In the genomic region with DNA sequence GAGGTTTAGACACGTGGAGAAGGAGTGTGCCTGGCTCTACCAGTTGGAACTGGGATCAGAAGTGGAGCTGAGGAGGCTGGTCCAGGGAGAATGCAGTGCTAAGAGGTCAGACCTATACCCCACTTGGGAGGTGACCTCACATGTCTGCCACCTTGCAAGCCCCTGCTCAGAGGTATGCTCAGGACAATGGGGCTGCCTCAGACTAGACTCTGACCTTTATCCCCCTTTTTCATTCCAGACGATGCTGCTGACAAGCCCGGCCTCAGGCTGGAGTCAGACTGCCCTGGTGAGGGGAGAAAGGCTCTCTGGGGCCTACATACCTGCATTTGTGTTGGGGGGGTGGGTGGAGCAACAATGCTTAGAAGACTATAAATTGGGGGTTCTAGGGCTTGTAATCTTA, we compare ENCODE assay signal across 13 cellular contexts. TPM values are rescaled to one million over a fixed set of nuclear protein-coding genes. Genes with fewer than 3 reads are reported as not detected.
A peak's percentile ranks its signal among the peaks of the same experiment; 100 is the strongest.
DNase-seq lines count a peak whose midpoint lies in the region; ATAC-seq, FAIRE-seq and TF ChIP-seq lines count a peak whose summit lies in the region.
"Had no signal": no experiment of that assay in that cellular context is flagged by ENCODE, and none has a peak within 500 bp of the region (broad histone marks: within the 10 kb centered on the region; RNA-seq: fewer than 3 reads in every experiment).

No MANE protein-coding gene starts in this region.

- H3K9me3 ChIP-seq in H1 (ENCODE audit: insufficient read depth in 2 of 2, low read depth in 1 of 2, low read length in 1 of 2) = no peaks in the 10 kb centered on the region
- no peaks in the 10 kb centered on the region for H3K9me3 ChIP-seq in CD4-positive, alpha-beta memory T cell (ENCODE audit: control insufficient read depth in 1 of 2, low read length in 2 of 2)
- H3K9me3 ChIP-seq: BLaER1 had no signal

- 0 out of 2 replicates have a peak overlapping the region, but pooled peaks have one; percentile 37 for H2BK15ac ChIP-seq in H1 (ENCODE audit: low read length)

- peaks cover 6 to 27% (median 17%) of the 10 kb centered on the region in 4 experiments for H3K4me1 ChIP-seq in H1 (replicated peaks in 1 of 4; ENCODE audit: control insufficient read depth in 3 of 4, insufficient read depth in 4 of 4, low read length in 3 of 4)
- peaks cover 3% of the 10 kb centered on the region for H3K4me1 ChIP-seq in CD4-positive, alpha-beta memory T cell (ENCODE audit: insufficient read depth, low read length)

- TF ChIP-seq POLR2A in H1 (IDR thresholded peaks at IDR 0.05; ENCODE audit: control extremely low read depth in 1 of 2, low read depth in 2 of 2, low read length in 2 of 2) = no peak

- H3K27ac Mint-ChIP-seq in natural killer cell treated with Interleukin-12 subunit alpha and Interleukin-12 subunit beta and Interleukin-15 and Interleukin-18, amount 100 ng/mL, for 72 hours = no peak overlapping the region
- no peak overlapping the region for H3K27ac Mint-ChIP-seq in natural killer cell
- no peak overlapping the region for H3K27ac Mint-ChIP-seq in CD4-positive, alpha-beta memory T cell

- no peaks in the 10 kb centered on the region for H3K36me3 ChIP-seq in H1 (ENCODE audit: control insufficient read depth in 2 of 4, insufficient read depth in 4 of 4, low read length in 3 of 4)
- no peaks in the 10 kb centered on the region for H3K36me3 ChIP-seq in CD4-positive, alpha-beta memory T cell (ENCODE audit: insufficient read depth, low read length)
- H3K36me3 ChIP-seq: BLaER1 had no signal

- H4K91ac ChIP-seq in H1 (replicated peaks; ENCODE audit: insufficient read length, low read length) = no peak overlapping the region

- no peaks in the 10 kb centered on the region for H3K36me3 Mint-ChIP-seq in natural killer cell treated with Interleukin-12 subunit alpha and Interleukin-12 subunit beta and Interleukin-15 and Interleukin-18, amount 100 ng/mL, for 72 hours
- no peaks in the 10 kb centered on the region for H3K36me3 Mint-ChIP-seq in natural killer cell
- H3K36me3 Mint-ChIP-seq in CD4-positive, alpha-beta memory T cell = no peaks in the 10 kb centered on the region

- no peak overlapping the region for H3K4ac ChIP-seq in H1 (replicated peaks; ENCODE audit: insufficient read length, low read depth, low read length)

- peak; percentile 58 for DNase-seq in natural killer cell treated with Interleukin-12 subunit alpha and Interleukin-12 subunit beta and Interleukin-15 and Interleukin-18, amount 100 ng/mL, for 72 hours (ENCODE audit: low spot score)
- no peak for DNase-seq in natural killer cell
- no peak for DNase-seq in H1 (ENCODE audit: low read depth in 1 of 2, low spot score in 2 of 2)
- DNase-seq in pons (ENCODE audit: low spot score) = peak; percentile 53
- DNase-seq in CD4-positive, alpha-beta memory T cell = no peak
- no peak for DNase-seq in T1000 (lab: John Stamatoyannopoulos, UW)
- DNase-seq: 8988T, AML-193, DMS53 had no signal

- H3K23me2 ChIP-seq in H1 (ENCODE audit: low read depth, low read length) = peaks cover 1% of the 10 kb centered on the region; the same call in 1 of the 2 replicates

- no peak overlapping the region for H3K27ac ChIP-seq in H1 (ENCODE audit: low read depth, low read length)
- H3K27ac ChIP-seq in CD4-positive, alpha-beta memory T cell (ENCODE audit: low read depth, low read length) = no peak overlapping the region
- H3K27ac ChIP-seq: BLaER1 had no signal

- H2BK120ac ChIP-seq in H1 (replicated peaks; ENCODE audit: low read depth, low read length) = no peak overlapping the region

- CTCF ChIA-PET in H1 (lab: Charles Lee; ENCODE audit: partially characterized antibody) = interaction anchor here (2.0 to 50.1 kb wide), 3 partner anchors 7 to 61 kb away, joined by 5 to 1874 read pairs (median 1874); a partner anchor contains a TSS
- CTCF ChIA-PET in CD4-positive, alpha-beta memory T cell (lab: Charles Lee; ENCODE audit: partially characterized antibody) = interaction anchor here (2.6 to 3.0 kb wide), 2 partner anchors 14 to 18 kb away, joined by 10 to 14 read pairs; no protein-coding TSS in a partner anchor

- no peak overlapping the region for H3K23ac ChIP-seq in H1 (ENCODE audit: insufficient read length)

- H3K4me3 ChIP-seq in H1 (ENCODE audit: extremely low read depth in 1 of 4, insufficient read depth in 2 of 4, low read depth in 3 of 4, low read length in 4 of 4) = no peak overlapping the region
- no peak overlapping the region for H3K4me3 ChIP-seq in CD4-positive, alpha-beta memory T cell (ENCODE audit: low read length in 2 of 2)
- H3K4me3 ChIP-seq: BLaER1 had no signal

- WGBS in H1 (ENCODE audit: extremely low coverage in 1 of 2, insufficient coverage in 1 of 2, insufficient read length in 1 of 2, insufficient replicate concordance in 2 of 2, low coverage in 1 of 2, low lambda C conversion rate in 2 of 2, missing lambda C conversion rate in 1 of 2), 2 experiments = 79% methylated on average over 3 of the region's 3 CpGs; no CpG with 5 or more reads in 1 of the 2 experiments

- H2AFZ ChIP-seq in H1 (ENCODE audit: low read length) = no peak overlapping the region

- H3K9me3 Mint-ChIP-seq in natural killer cell treated with Interleukin-12 subunit alpha and Interleukin-12 subunit beta and Interleukin-15 and Interleukin-18, amount 100 ng/mL, for 72 hours = no peaks in the 10 kb centered on the region
- no peaks in the 10 kb centered on the region for H3K9me3 Mint-ChIP-seq in natural killer cell
- H3K9me3 Mint-ChIP-seq in CD4-positive, alpha-beta memory T cell = no peaks in the 10 kb centered on the region

- no peaks in the 10 kb centered on the region for H3K79me2 ChIP-seq in H1 (ENCODE audit: control insufficient read depth in 1 of 2, insufficient read depth in 2 of 2, low read length in 2 of 2)

- no peak overlapping the region for H3K56ac ChIP-seq in H1 (replicated peaks; ENCODE audit: insufficient read length, low read depth, low read length)

- TF ChIP-seq RAD21 in H1 (IDR thresholded peaks at IDR 0.05 in 1 of 2, conservative IDR thresholded peaks at IDR 0.05 in 1 of 2; ENCODE audit: low read depth in 2 of 2, low read length in 2 of 2) = no peak

- H4K20me1 ChIP-seq in H1 (replicated peaks in 1 of 2; ENCODE audit: control insufficient read depth in 1 of 2, insufficient read depth in 2 of 2, low read length in 2 of 2) = no peaks in the 10 kb centered on the region
- H4K20me1 ChIP-seq: BLaER1 had no signal

- H3K79me1 ChIP-seq in H1 (ENCODE audit: low read depth, low read length) = no peaks in the 10 kb centered on the region

- TF ChIP-seq EP300 in H1 (IDR thresholded peaks at IDR 0.05; ENCODE audit: borderline replicate concordance in 1 of 2, low read depth in 2 of 2, low read length in 2 of 2) = no peak

- H4K5ac ChIP-seq in H1 (ENCODE audit: insufficient read length, low read depth, low read length) = no peak overlapping the region

- H3K4me2 ChIP-seq in H1 (ENCODE audit: insufficient read depth in 1 of 2, low read depth in 2 of 2, low read length in 2 of 2) = no peak overlapping the region
- H3K4me2 ChIP-seq: BLaER1 had no signal

- H4K8ac ChIP-seq in H1 (ENCODE audit: extremely low read depth, insufficient read depth, low read length) = no peak overlapping the region

- H3K4me3 Mint-ChIP-seq in natural killer cell treated with Interleukin-12 subunit alpha and Interleukin-12 subunit beta and Interleukin-15 and Interleukin-18, amount 100 ng/mL, for 72 hours = no peak overlapping the region
- H3K4me3 Mint-ChIP-seq in natural killer cell = no peak overlapping the region
- no peak overlapping the region for H3K4me3 Mint-ChIP-seq in CD4-positive, alpha-beta memory T cell

- H3K14ac ChIP-seq in H1 (ENCODE audit: insufficient read length) = no peak overlapping the region

- intact Hi-C loops in natural killer cell (cut with micrococcal nuclease) = no loop called here
- intact Hi-C loops in CD4-positive, alpha-beta memory T cell (cut with micrococcal nuclease) = no loop called here

- no peak overlapping the region for H2AK5ac ChIP-seq in H1 (ENCODE audit: low read depth, low read length)

- ATAC-seq in natural killer cell treated with Interleukin-12 subunit alpha and Interleukin-12 subunit beta and Interleukin-15 and Interleukin-18, amount 100 ng/mL, for 72 hours = no peak
- no peak for ATAC-seq in natural killer cell
- ATAC-seq in HG03460 (IDR thresholded peaks at IDR 0.05; ENCODE audit: unreplicated experiment) = no peak
- ATAC-seq: HCT116 had no signal

- H2BK5ac ChIP-seq in H1 (ENCODE audit: low read depth, low read length) = no peak overlapping the region

- no peak for FAIRE-seq in H1 (lab: Jason Lieb, UNC)

- TF ChIP-seq CTCF in natural killer cell (IDR thresholded peaks at IDR 0.05) (no peak), H1 (IDR thresholded peaks at IDR 0.05; ENCODE audit: control extremely low read depth in 1 of 3, insufficient read depth in 1 of 3, low read depth in 1 of 3, low read length in 3 of 3) (no peak)

- peaks cover 0 to 6% (median 3%) of the 10 kb centered on the region in 4 experiments; a peak in 6 of 7 replicates for H3K27me3 ChIP-seq in H1 (replicated peaks in 1 of 4; ENCODE audit: control insufficient read depth in 3 of 4, extremely low read depth in 1 of 4, insufficient read depth in 3 of 4, low read length in 3 of 4)
- peaks cover 7% of the 10 kb centered on the region for H3K27me3 ChIP-seq in CD4-positive, alpha-beta memory T cell (ENCODE audit: insufficient read depth, low read length)

- H3K4me1 Mint-ChIP-seq in natural killer cell treated with Interleukin-12 subunit alpha and Interleukin-12 subunit beta and Interleukin-15 and Interleukin-18, amount 100 ng/mL, for 72 hours (ENCODE audit: low read depth in 2 of 2) = peaks cover 0 to 3% of the 10 kb centered on the region in 2 donors
- peaks cover 0 to 3% of the 10 kb centered on the region in 2 donors for H3K4me1 Mint-ChIP-seq in natural killer cell
- H3K4me1 Mint-ChIP-seq in CD4-positive, alpha-beta memory T cell = peaks cover 0 to 4% (median under 1%) of the 10 kb centered on the region in 4 donors

- no peak overlapping the region for H2BK12ac ChIP-seq in H1 (ENCODE audit: low read depth, low read length)

- POLR2A ChIA-PET in H1 (lab: Charles Lee; ENCODE audit: partially characterized antibody) = no interaction called here
- POLR2A ChIA-PET in CD4-positive, alpha-beta memory T cell (lab: Charles Lee; ENCODE audit: partially characterized antibody) = no interaction called here

- no peak overlapping the region for H3K9ac ChIP-seq in H1 (replicated peaks in 1 of 4; ENCODE audit: extremely low read depth in 1 of 4, low read depth in 3 of 4, low read length in 3 of 4)
- H3K9ac ChIP-seq: BLaER1 had no signal

- H3K27me3 Mint-ChIP-seq in natural killer cell treated with Interleukin-12 subunit alpha and Interleukin-12 subunit beta and Interleukin-15 and Interleukin-18, amount 100 ng/mL, for 72 hours = peaks cover 18 to 34% of the 10 kb centered on the region in 2 donors
- peaks cover 7 to 19% of the 10 kb centered on the region in 2 donors for H3K27me3 Mint-ChIP-seq in natural killer cell (ENCODE audit: low read depth in 2 of 2)
- peaks cover 6 to 25% of the 10 kb centered on the region in 2 donors for H3K27me3 Mint-ChIP-seq in CD4-positive, alpha-beta memory T cell

- no peak overlapping the region for H2BK20ac ChIP-seq in H1 (ENCODE audit: low read length)

- no peak overlapping the region for H3K18ac ChIP-seq in H1 (ENCODE audit: extremely low read depth, low read length)

RNA-seq across cellular contexts. Expression of a gene that starts 5.2 kb away (rescaled TPM):
- total RNA-seq in natural killer cell treated with Interleukin-12 subunit alpha and Interleukin-12 subunit beta and Interleukin-15 and Interleukin-18, amount 100 ng/mL, for 72 hours = under 1 TPM in 1 of 2 donors, not detected in 1; 0.50 TPM
- total RNA-seq in natural killer cell = not detected
- total RNA-seq in H1 (2021; fragmentation: NEBNext Ultra II Directional; extraction: Animal tissue kit (Norgen Biotek cat#: 25700)) = 2.2 and 2.4 TPM in 2 replicates
- polyA plus RNA-seq in H1 (2011; rRNA removed) = 1.7 and 3.5 TPM in 2 replicates
- polyA plus RNA-seq in H1 (2011; cell fraction: cytosol; rRNA removed) = 1.5 TPM
- polyA plus RNA-seq in H1 (2011; cell fraction: nucleus; rRNA removed) = 4.7 TPM
- 1.1 to 1.8 TPM (median 1.4 TPM) in 4 replicates for polyA plus RNA-seq in H1 (2012, experiment 1 of 2)
- polyA plus RNA-seq in H1 (2012, experiment 2 of 2) = 0.59 TPM
- 1.5 TPM for polyA plus RNA-seq in H1 (2013, experiment 1 of 2)
- 1.2 TPM for polyA plus RNA-seq in H1 (2013, experiment 2 of 2)
- polyA minus RNA-seq in H1 (2011; rRNA and poly(A)+ RNA removed) = 3.5 and 3.7 TPM in 2 replicates
- polyA minus RNA-seq in H1 (2011; cell fraction: cytosol; rRNA and poly(A)+ RNA removed) = 0.73 TPM
- 1.7 TPM for polyA minus RNA-seq in H1 (2011; cell fraction: nucleus; rRNA and poly(A)+ RNA removed)
- total RNA-seq in CD4-positive, alpha-beta memory T cell = not detected
- under 1 TPM in 1 of 2 donors, not detected in 1; 0.08 TPM for polyA plus RNA-seq in CD4-positive, alpha-beta memory T cell
- total RNA-seq: H4 had no signal

RNA-seq across cellular contexts. Expression of a gene that starts 16.6 kb away (rescaled TPM):
- total RNA-seq in natural killer cell treated with Interleukin-12 subunit alpha and Interleukin-12 subunit beta and Interleukin-15 and Interleukin-18, amount 100 ng/mL, for 72 hours = not detected
- total RNA-seq in natural killer cell = not detected
- 0.08 and 0.13 TPM in 2 replicates for total RNA-seq in H1 (2021; fragmentation: NEBNext Ultra II Directional; extraction: Animal tissue kit (Norgen Biotek cat#: 25700))
- polyA plus RNA-seq in H1 (2011; rRNA removed) = 0.02 and 0.11 TPM in 2 replicates
- polyA plus RNA-seq in H1 (2011; cell fraction: cytosol; rRNA removed) = 0.08 TPM
- 0.14 TPM for polyA plus RNA-seq in H1 (2011; cell fraction: nucleus; rRNA removed)
- 0.10 to 0.19 TPM (median 0.12 TPM) in 3 of 4 replicates, not detected in the other for polyA plus RNA-seq in H1 (2012, experiment 1 of 2)
- 0.03 TPM for polyA plus RNA-seq in H1 (2012, experiment 2 of 2)
- 0.02 TPM for polyA plus RNA-seq in H1 (2013, experiment 1 of 2)
- 0.04 TPM for polyA plus RNA-seq in H1 (2013, experiment 2 of 2)
- polyA minus RNA-seq in H1 (2011; rRNA and poly(A)+ RNA removed) = 0.13 TPM in 1 of 2 replicates, not detected in the other
- polyA minus RNA-seq in H1 (2011; cell fraction: cytosol; rRNA and poly(A)+ RNA removed) = not detected
- polyA minus RNA-seq in H1 (2011; cell fraction: nucleus; rRNA and poly(A)+ RNA removed) = not detected
- not detected for total RNA-seq in CD4-positive, alpha-beta memory T cell
- not detected for polyA plus RNA-seq in CD4-positive, alpha-beta memory T cell
- total RNA-seq: H4 had no signal

RNA-seq across cellular contexts. Expression of a gene that starts 33.0 kb away (rescaled TPM):
- total RNA-seq in natural killer cell treated with Interleukin-12 subunit alpha and Interleukin-12 subunit beta and Interleukin-15 and Interleukin-18, amount 100 ng/mL, for 72 hours = 1 to 10 TPM; 4.9 to 5.6 TPM
- 1 to 10 TPM; 3.8 to 5.1 (median 3.9) TPM for total RNA-seq in natural killer cell
- total RNA-seq in H1 (2021; fragmentation: NEBNext Ultra II Directional; extraction: Animal tissue kit (Norgen Biotek cat#: 25700)) = 5.1 and 5.4 TPM in 2 replicates
- 5.7 and 6.0 TPM in 2 replicates for polyA plus RNA-seq in H1 (2011; rRNA removed)
- 5.6 TPM for polyA plus RNA-seq in H1 (2011; cell fraction: cytosol; rRNA removed)
- polyA plus RNA-seq in H1 (2011; cell fraction: nucleus; rRNA removed) = 3.9 TPM
- polyA plus RNA-seq in H1 (2012, experiment 1 of 2) = 3.7 to 5.3 TPM (median 4.2 TPM) in 4 replicates
- 1.4 TPM for polyA plus RNA-seq in H1 (2012, experiment 2 of 2)
- 11.7 TPM for polyA plus RNA-seq in H1 (2013, experiment 1 of 2)
- 10.7 TPM for polyA plus RNA-seq in H1 (2013, experiment 2 of 2)
- 4.3 TPM in 2 replicates for polyA minus RNA-seq in H1 (2011; rRNA and poly(A)+ RNA removed)
- polyA minus RNA-seq in H1 (2011; cell fraction: cytosol; rRNA and poly(A)+ RNA removed) = 2.9 TPM
- 5.1 TPM for polyA minus RNA-seq in H1 (2011; cell fraction: nucleus; rRNA and poly(A)+ RNA removed)
- total RNA-seq in CD4-positive, alpha-beta memory T cell = 10 to 100 TPM; 11.7 to 12.3 TPM
- polyA plus RNA-seq in CD4-positive, alpha-beta memory T cell = 1 to 10 TPM; 2.9 to 3.5 TPM

RNA-seq across cellular contexts. Expression of a gene that starts 33.7 kb away (rescaled TPM):
- total RNA-seq in natural killer cell treated with Interleukin-12 subunit alpha and Interleukin-12 subunit beta and Interleukin-15 and Interleukin-18, amount 100 ng/mL, for 72 hours = 10 to 100 TPM; 20.6 to 25.8 TPM
- 10 to 100 TPM; 26.3 to 35.3 (median 32.1) TPM for total RNA-seq in natural killer cell
- 69.6 and 71.2 TPM in 2 replicates for total RNA-seq in H1 (2021; fragmentation: NEBNext Ultra II Directional; extraction: Animal tissue kit (Norgen Biotek cat#: 25700))
- polyA plus RNA-seq in H1 (2011; rRNA removed) = 132 and 166 TPM in 2 replicates
- 103 TPM for polyA plus RNA-seq in H1 (2011; cell fraction: cytosol; rRNA removed)
- polyA plus RNA-seq in H1 (2011; cell fraction: nucleus; rRNA removed) = 322 TPM
- 55.1 to 95.1 TPM (median 90.2 TPM) in 4 replicates for polyA plus RNA-seq in H1 (2012, experiment 1 of 2)
- 79.5 TPM for polyA plus RNA-seq in H1 (2012, experiment 2 of 2)
- polyA plus RNA-seq in H1 (2013, experiment 1 of 2) = 88.6 TPM
- polyA plus RNA-seq in H1 (2013, experiment 2 of 2) = 77.7 TPM
- 34.3 and 46.3 TPM in 2 replicates for polyA minus RNA-seq in H1 (2011; rRNA and poly(A)+ RNA removed)
- 47.9 TPM for polyA minus RNA-seq in H1 (2011; cell fraction: cytosol; rRNA and poly(A)+ RNA removed)
- polyA minus RNA-seq in H1 (2011; cell fraction: nucleus; rRNA and poly(A)+ RNA removed) = 57.2 TPM
- 10 to 100 TPM; 48.8 to 51.2 TPM for total RNA-seq in CD4-positive, alpha-beta memory T cell
- polyA plus RNA-seq in CD4-positive, alpha-beta memory T cell = 10 to 100 TPM; 36.8 to 46.9 TPM

RNA-seq across cellular contexts. Expression of a gene that starts 50.8 kb away (rescaled TPM):
- not detected for total RNA-seq in natural killer cell treated with Interleukin-12 subunit alpha and Interleukin-12 subunit beta and Interleukin-15 and Interleukin-18, amount 100 ng/mL, for 72 hours
- total RNA-seq in natural killer cell = not detected
- total RNA-seq in H1 (2021; fragmentation: NEBNext Ultra II Directional; extraction: Animal tissue kit (Norgen Biotek cat#: 25700)) = 34.8 and 39.7 TPM in 2 replicates
- polyA plus RNA-seq in H1 (2011; rRNA removed) = 40.8 and 54.2 TPM in 2 replicates
- 60.3 TPM for polyA plus RNA-seq in H1 (2011; cell fraction: cytosol; rRNA removed)
- 193 TPM for polyA plus RNA-seq in H1 (2011; cell fraction: nucleus; rRNA removed)
- polyA plus RNA-seq in H1 (2012, experiment 1 of 2) = 41.3 to 57.9 TPM (median 44.4 TPM) in 4 replicates
- 14.0 TPM for polyA plus RNA-seq in H1 (2012, experiment 2 of 2)
- 23.7 TPM for polyA plus RNA-seq in H1 (2013, experiment 1 of 2)
- 22.3 TPM for polyA plus RNA-seq in H1 (2013, experiment 2 of 2)
- polyA minus RNA-seq in H1 (2011; rRNA and poly(A)+ RNA removed) = 103 and 110 TPM in 2 replicates
- 45.0 TPM for polyA minus RNA-seq in H1 (2011; cell fraction: cytosol; rRNA and poly(A)+ RNA removed)
- 77.4 TPM for polyA minus RNA-seq in H1 (2011; cell fraction: nucleus; rRNA and poly(A)+ RNA removed)
- total RNA-seq in CD4-positive, alpha-beta memory T cell = not detected
- not detected for polyA plus RNA-seq in CD4-positive, alpha-beta memory T cell
- total RNA-seq: H4 had no signal

Comparison
In these comparisons a context has a peak if more than half of its experiments do, and no peak if none do; other contexts are left out.
1. DNase-seq: peak in natural killer cell treated with Interleukin-12 subunit alpha and Interleukin-12 subunit beta and Interleukin-15 and Interleukin-18, amount 100 ng/mL, for 72 hours (single experiment) and pons (single experiment); none in natural killer cell (single experiment), H1 (0 of 2), CD4-positive, alpha-beta memory T cell (0 of 5) and T1000 (single experiment).